ENCODE assay signal across 8 cellular contexts in the genomic region with DNA sequence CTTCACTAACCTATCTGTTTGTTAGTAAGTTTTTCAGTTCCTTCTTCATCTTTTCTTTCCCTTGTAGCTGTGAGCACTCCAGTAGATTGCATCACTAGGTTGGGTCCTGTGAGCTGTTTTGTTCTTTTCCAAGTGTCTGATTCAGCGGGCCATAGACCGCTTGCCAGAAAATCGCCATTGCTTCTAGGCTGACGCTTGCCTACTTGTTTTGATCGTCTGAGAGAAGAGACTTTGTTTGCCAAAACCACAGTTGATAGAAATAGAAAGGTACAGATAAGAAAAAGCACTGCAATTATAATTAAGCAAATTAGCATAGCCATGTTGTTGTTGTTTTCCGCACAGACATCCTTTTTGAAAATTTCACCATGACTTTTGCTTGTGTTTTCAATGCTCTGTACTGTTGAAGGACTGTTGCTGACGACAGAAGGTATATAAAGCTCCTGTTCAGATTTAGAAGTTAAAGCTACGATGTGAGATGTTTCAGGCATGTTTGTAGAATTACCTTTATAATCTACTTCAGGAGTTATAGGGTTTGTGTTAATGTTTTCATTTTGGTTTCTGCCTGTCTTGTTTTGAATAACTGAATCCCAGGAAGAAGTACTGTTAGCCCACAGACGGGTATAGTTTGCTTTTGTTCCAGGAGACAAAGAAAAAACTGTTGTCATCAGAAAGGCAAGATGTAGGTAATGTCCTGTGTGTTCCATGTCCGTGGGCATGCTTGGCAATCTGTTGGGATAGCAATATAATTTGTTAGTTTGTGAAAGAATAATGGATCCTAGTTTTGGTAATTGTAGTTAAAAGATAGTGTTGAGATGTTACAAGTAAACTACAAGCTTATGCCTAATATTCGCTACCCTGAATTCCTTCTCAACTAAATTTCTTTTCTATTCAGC. TPM values are rescaled to one million over a fixed set of nuclear protein-coding genes. Genes with fewer than 3 reads are reported as not detected.
A peak's percentile ranks its signal among the peaks of the same experiment; 100 is the strongest.
DNase-seq lines count a peak whose midpoint lies in the region; TF ChIP-seq lines count a peak whose summit lies in the region.

No MANE protein-coding gene starts in this region.

- H3K36me3 Mint-ChIP-seq in HFFc6 (ENCODE audit: low read depth), result peaks cover 21% of the 10 kb centered on the region

- H3K4me1 Mint-ChIP-seq in HFFc6 (ENCODE audit: low read depth), result peaks cover 47% of the 10 kb centered on the region

- no peak overlapping the region for H2BK12ac ChIP-seq in neuronal stem cell (ENCODE audit: low read length)

- no peak overlapping the region for H2AK5ac ChIP-seq in neuronal stem cell (ENCODE audit: low read depth, low read length)

- no CpG with 5 or more reads among the region's 11 CpGs for WGBS in neuronal stem cell (ENCODE audit: extremely low coverage in 2 of 2, insufficient read length in 2 of 2, insufficient replicate concordance in 1 of 2), 2 donors

- no peak overlapping the region for H3K14ac ChIP-seq in neuronal stem cell (ENCODE audit: low read length)

- H3K36me3 ChIP-seq in BLaER1, result peaks cover 3% of the 10 kb centered on the region; the same call in 1 of the 2 replicates
- no peaks in the 10 kb centered on the region for H3K36me3 ChIP-seq in ascending aorta
- peaks cover 0 to 3% of the 10 kb centered on the region in 2 donors for H3K36me3 ChIP-seq in neuronal stem cell (replicated peaks in 1 of 2; ENCODE audit: control insufficient read depth in 2 of 2, insufficient read depth in 2 of 2, low read length in 2 of 2)

- H3K4me1 ChIP-seq in BLaER1, result peaks cover 49% of the 10 kb centered on the region
- no peaks in the 10 kb centered on the region for H3K4me1 ChIP-seq in ascending aorta
- peaks cover 0 to 4% of the 10 kb centered on the region in 2 donors for H3K4me1 ChIP-seq in neuronal stem cell (ENCODE audit: control insufficient read depth in 2 of 2, insufficient read depth in 1 of 2, low read depth in 1 of 2, low read length in 2 of 2)

- H2BK15ac ChIP-seq in neuronal stem cell (ENCODE audit: low read length), result no peak overlapping the region

- no peak overlapping the region for H2BK5ac ChIP-seq in neuronal stem cell (ENCODE audit: low read length)

- H4K91ac ChIP-seq in neuronal stem cell (ENCODE audit: low read depth, low read length, poor library complexity), result no peak overlapping the region

- H3K27ac ChIP-seq in BLaER1 (peak overlapping the region; percentile 95), ascending aorta (peak overlapping the region; percentile 35 to 64), neuronal stem cell (replicated peaks; ENCODE audit: low read length) (no peak overlapping the region)

- H3K27me3 ChIP-seq in BLaER1, result no peaks in the 10 kb centered on the region
- H3K27me3 ChIP-seq in ascending aorta, result no peaks in the 10 kb centered on the region
- no peaks in the 10 kb centered on the region for H3K27me3 ChIP-seq in neuronal stem cell (ENCODE audit: control insufficient read depth in 3 of 3, insufficient read depth in 3 of 3, low read depth in 1 of 3, low read length in 3 of 3)

- no peak overlapping the region for H3K23ac ChIP-seq in neuronal stem cell (ENCODE audit: low read depth, low read length, poor library complexity)

- H3K9me3 ChIP-seq in BLaER1 (no peaks in the 10 kb centered on the region), ascending aorta (no peaks in the 10 kb centered on the region), neuronal stem cell (replicated peaks in 1 of 2; ENCODE audit: control insufficient read depth in 2 of 2, insufficient read depth in 1 of 2, low read depth in 1 of 2, low read length in 2 of 2) (no peaks in the 10 kb centered on the region)

- peak overlapping the region; percentile 87 for H3K4me2 ChIP-seq in BLaER1
- H3K4me2 ChIP-seq in neuronal stem cell (ENCODE audit: insufficient read depth, low read length, poor library complexity, severe bottlenecking), result no peak overlapping the region

- DNase-seq in HFFc6 (peak; percentile 7), SKM-1 treated with dmso at 0.1 percent for 144 hours (lab: John Stamatoyannopoulos, UW; ENCODE audit: unreplicated experiment) (peak; percentile 73), ascending aorta (ENCODE audit: low spot score in 2 of 2) (peak in 1 of 2 donors; percentile 76), islet precursor cell (peak; percentile 61), NCI-H82 treated with DMSO at 0.1 percent for 48 hours (lab: John Stamatoyannopoulos, UW; ENCODE audit: unreplicated experiment) (no peak), neuronal stem cell (ENCODE audit: low spot score) (no peak)
- peak; percentile 15 to 22 for DNase-seq in stimulated activated CD8-positive, alpha-beta memory T cell treated with anti-CD3 and anti-CD28 coated beads, Interleukin-2, amount 100 ng/mL, for 1 hour (ENCODE audit: low read depth in 2 of 2)

- H4K8ac ChIP-seq in neuronal stem cell (ENCODE audit: low read depth, low read length), result no peak overlapping the region

- no peaks in the 10 kb centered on the region for H3K79me1 ChIP-seq in neuronal stem cell (ENCODE audit: low read depth, low read length)

- intact Hi-C loops in ascending aorta (cut with DNase I), result no loop called here

- no peak overlapping the region for H3K4me3 Mint-ChIP-seq in HFFc6

- H3K4ac ChIP-seq in neuronal stem cell (ENCODE audit: low read length), result no peak overlapping the region

- H3K4me3 ChIP-seq in BLaER1, result peak overlapping the region; percentile 67
- H3K4me3 ChIP-seq in ascending aorta, result peak overlapping the region in 1 of 2 donors; percentile 38
- H3K4me3 ChIP-seq in neuronal stem cell (ENCODE audit: low read length in 2 of 2), result no peak overlapping the region

- H4K20me1 ChIP-seq in BLaER1, result no peaks in the 10 kb centered on the region

- H3K27ac Mint-ChIP-seq in HFFc6, result no peak overlapping the region

- H3K9ac ChIP-seq in BLaER1, result peak overlapping the region; percentile 87
- H3K9ac ChIP-seq in neuronal stem cell (ENCODE audit: low read depth, low read length, poor library complexity), result no peak overlapping the region

- no peak overlapping the region for H2AFZ ChIP-seq in neuronal stem cell (ENCODE audit: low read length)

- H2BK120ac ChIP-seq in neuronal stem cell (ENCODE audit: low read depth, low read length), result no peak overlapping the region

- no peaks in the 10 kb centered on the region for H3K9me3 Mint-ChIP-seq in HFFc6

- H3K18ac ChIP-seq in neuronal stem cell (ENCODE audit: low read length), result no peak overlapping the region

- TF ChIP-seq CTCF in HFFc6 (IDR thresholded peaks at IDR 0.05) (no peak), ascending aorta (IDR thresholded peaks at IDR 0.05) (no peak)

- H3K27me3 Mint-ChIP-seq in HFFc6 (ENCODE audit: insufficient read depth), result no peaks in the 10 kb centered on the region

RNA-seq across cellular contexts. Expression of a gene that starts 2.9 kb away (rescaled TPM):
- 1 to 10 TPM in 5 of 6 experiments, under 1 TPM in 1; 1.00 to 1.7 (median 1.4) TPM for total RNA-seq in HFFc6 (2021; fragmentation: NEBNext Ultra II Directional; extraction: Animal tissue kit (Norgen Biotek cat#: 25700))
- 7.5 TPM for total RNA-seq in ascending aorta
- polyA plus RNA-seq in neuronal stem cell (2013, experiment 1 of 2), result not detected
- not detected for polyA plus RNA-seq in neuronal stem cell (2013, experiment 2 of 2)

RNA-seq across cellular contexts. Expression of a gene that starts 4.7 kb away (rescaled TPM):
- total RNA-seq in HFFc6 (2021; fragmentation: NEBNext Ultra II Directional; extraction: Animal tissue kit (Norgen Biotek cat#: 25700)), result 1 to 10 TPM in 4 of 6 experiments, under 1 TPM in 2; 0.33 to 2.0 (median 1.5) TPM
- total RNA-seq in ascending aorta, result 0.85 TPM
- polyA plus RNA-seq in neuronal stem cell (2013, experiment 1 of 2), result not detected
- not detected for polyA plus RNA-seq in neuronal stem cell (2013, experiment 2 of 2)

RNA-seq across cellular contexts. Expression of a gene that starts 21.5 kb away (rescaled TPM):
- under 1 TPM in 1 of 6 experiments, not detected in 5; 0.26 TPM for total RNA-seq in HFFc6 (2021; fragmentation: NEBNext Ultra II Directional; extraction: Animal tissue kit (Norgen Biotek cat#: 25700))
- not detected for total RNA-seq in ascending aorta
- polyA plus RNA-seq in neuronal stem cell (2013, experiment 1 of 2), result not detected
- polyA plus RNA-seq in neuronal stem cell (2013, experiment 2 of 2), result not detected

Comparison
In these comparisons a context has a peak if more than half of its experiments do, and no peak if none do; other contexts are left out.
1. DNase-seq: peak in HFFc6 (single experiment), SKM-1 treated with dmso at 0.1 percent for 144 hours (single experiment), islet precursor cell (single experiment) and stimulated activated CD8-positive, alpha-beta memory T cell treated with anti-CD3 and anti-CD28 coated beads, Interleukin-2, amount 100 ng/mL, for 1 hour (2 of 2); none in NCI-H82 treated with DMSO at 0.1 percent for 48 hours (single experiment) and neuronal stem cell (single experiment).